Comparison of ENCODE assay signal across 7 cellular contexts in the genomic region with DNA sequence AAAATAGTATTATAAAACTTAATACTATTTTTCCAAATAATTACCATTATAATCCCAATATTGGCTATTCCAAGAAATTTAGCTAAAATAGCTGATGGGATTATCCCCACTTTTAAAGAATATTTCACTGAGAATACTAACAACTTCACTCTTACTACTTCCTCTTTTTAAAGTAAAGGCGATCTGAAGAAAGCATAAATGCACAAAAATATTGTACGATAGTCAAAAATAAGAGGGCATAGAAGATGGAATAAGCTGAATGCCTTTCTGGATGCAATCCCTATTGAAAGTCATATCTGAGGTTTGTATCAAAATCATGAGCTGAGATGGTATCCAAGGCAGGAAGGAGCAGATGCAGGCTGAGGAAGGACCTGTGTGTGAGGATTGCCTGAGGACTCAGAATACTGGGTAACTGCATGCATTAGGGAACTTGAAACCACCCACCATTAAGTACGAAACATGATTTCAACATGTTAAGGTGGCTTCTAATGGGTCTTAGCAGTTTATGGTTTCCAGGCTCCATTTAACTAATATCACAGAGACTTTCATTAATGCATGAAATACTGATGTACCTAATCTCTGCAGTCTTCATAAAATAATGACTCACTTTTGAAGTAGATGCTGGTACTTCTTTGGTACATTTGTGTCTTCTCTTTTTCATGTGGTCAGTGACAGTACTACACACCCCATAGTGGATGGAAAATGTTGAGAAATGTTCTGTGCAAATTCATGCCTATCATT. TPM values are rescaled to one million over a fixed set of nuclear protein-coding genes. Genes with fewer than 3 reads are reported as not detected.
DNase-seq lines count a peak whose midpoint lies in the region; ATAC-seq and TF ChIP-seq lines count a peak whose summit lies in the region.

No MANE protein-coding gene starts in this region.

- H3K4me1 ChIP-seq in mesenchymal stem cell (ENCODE audit: control insufficient read depth, insufficient read depth, low read depth, low read length): no peaks in the 10 kb centered on the region

- H3K9ac ChIP-seq in mesenchymal stem cell (ENCODE audit: low read length): no peak overlapping the region

- no peak overlapping the region for H2BK15ac ChIP-seq in mesenchymal stem cell (ENCODE audit: low read depth, poor library complexity, severe bottlenecking)

- no peak overlapping the region for H4K91ac ChIP-seq in mesenchymal stem cell (ENCODE audit: low read length)

- H4K8ac ChIP-seq in mesenchymal stem cell (ENCODE audit: low read length): peak overlapping the region; percentile 75

- H3K23ac ChIP-seq in mesenchymal stem cell (ENCODE audit: low read length in 2 of 2): no peak overlapping the region

- no peak overlapping the region for H2BK5ac ChIP-seq in mesenchymal stem cell (ENCODE audit: low read depth, low read length, poor library complexity, severe bottlenecking)

- peak overlapping the region; percentile 69 to 99 for H2BK12ac ChIP-seq in mesenchymal stem cell (ENCODE audit: low read length in 2 of 2)

- H2AFZ ChIP-seq in mesenchymal stem cell (ENCODE audit: low read depth, low read length): no peak overlapping the region

- no peak for TF ChIP-seq CTCF in foreskin fibroblast (IDR thresholded peaks at IDR 0.05; ENCODE audit: low read depth, low read length)

- H3K79me1 ChIP-seq in mesenchymal stem cell (replicated peaks; ENCODE audit: low read length, poor library complexity, severe bottlenecking): no peaks in the 10 kb centered on the region

- H3K18ac ChIP-seq in mesenchymal stem cell (ENCODE audit: low read depth in 1 of 2, low read length in 2 of 2): peak overlapping the region; percentile 37 to 58

- no peaks in the 10 kb centered on the region for H3K9me3 ChIP-seq in mesenchymal stem cell (ENCODE audit: control insufficient read depth, low read length)

- WGBS in mesenchymal stem cell: 100% methylated on average over 2 of the region's 3 CpGs

- H3K4ac ChIP-seq in mesenchymal stem cell (ENCODE audit: low read depth in 1 of 2, low read length in 2 of 2): no peak overlapping the region

- DNase-seq in RKO (ENCODE audit: low spot score) (peak; percentile 32), mesenchymal stem cell (no peak), NCI-H510A (lab: John Stamatoyannopoulos, UW) (no peak), mucosa of gallbladder (ENCODE audit: low spot score) (no peak), foreskin fibroblast (no peak)

- no peak overlapping the region for H3K27ac ChIP-seq in mesenchymal stem cell (ENCODE audit: low read length, poor library complexity, severe bottlenecking)

- no peak overlapping the region for H2AK5ac ChIP-seq in mesenchymal stem cell (ENCODE audit: low read length, severe bottlenecking)

- no peak overlapping the region for H2BK120ac ChIP-seq in mesenchymal stem cell (ENCODE audit: low read depth, low read length)

- ATAC-seq in GM19023 (IDR thresholded peaks at IDR 0.05; ENCODE audit: unreplicated experiment): peak; percentile 55
- ATAC-seq in HG02938 (IDR thresholded peaks at IDR 0.05; ENCODE audit: unreplicated experiment): peak; percentile 62

- H3K27me3 ChIP-seq in mesenchymal stem cell (ENCODE audit: control insufficient read depth in 1 of 2, insufficient read depth in 1 of 2, low read length in 2 of 2): no peaks in the 10 kb centered on the region

- H3K4me3 ChIP-seq in mesenchymal stem cell (ENCODE audit: insufficient read depth in 1 of 2, low read depth in 1 of 2, low read length in 2 of 2) (no peak overlapping the region), foreskin fibroblast (ENCODE audit: low read depth in 1 of 2, low read length in 2 of 2) (no peak overlapping the region)

- H3K36me3 ChIP-seq in mesenchymal stem cell (ENCODE audit: control insufficient read depth in 1 of 2, insufficient read depth in 2 of 2, low read depth in 1 of 2, low read length in 2 of 2): no peaks in the 10 kb centered on the region

- no peak overlapping the region for H3K4me2 ChIP-seq in mesenchymal stem cell (ENCODE audit: low read length, poor library complexity, severe bottlenecking)

- H3K14ac ChIP-seq in mesenchymal stem cell (ENCODE audit: low read length in 2 of 2): no peak overlapping the region

RNA-seq across cellular contexts. Expression of a gene that starts 29.6 kb away (rescaled TPM):
- 64.0 TPM for polyA plus RNA-seq in mesenchymal stem cell (2013, experiment 1 of 2)
- polyA plus RNA-seq in mesenchymal stem cell (2013, experiment 2 of 2): 68.9 TPM
- 147 TPM for total RNA-seq in mucosa of gallbladder
